23 cellular contexts compared by ENCODE assay signal in the genomic region with DNA sequence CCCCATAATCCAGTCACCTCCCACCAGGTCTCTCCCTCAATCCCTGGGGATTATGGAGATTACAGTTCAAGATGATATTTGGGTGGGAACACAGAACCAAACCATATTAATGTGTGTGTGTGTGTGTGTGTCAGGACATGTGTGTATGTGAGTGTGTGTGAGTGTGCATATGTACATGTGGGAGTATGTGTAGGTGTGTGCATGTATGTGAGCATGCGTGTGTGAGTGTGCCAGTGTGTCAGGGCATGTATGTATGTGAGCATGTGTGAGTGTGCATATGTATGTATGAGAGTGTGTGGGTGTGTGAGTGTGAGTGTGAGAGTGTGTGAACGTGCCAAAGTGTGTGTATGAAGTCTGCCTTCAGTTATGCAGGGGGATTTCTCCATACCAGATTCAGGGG. TPM values are rescaled to one million over a fixed set of nuclear protein-coding genes. Genes with fewer than 3 reads are reported as not detected.
"Had no signal": no experiment of that assay in that cellular context is flagged by ENCODE, and none has a peak within 500 bp of the region (broad histone marks: within the 10 kb centered on the region; RNA-seq: fewer than 3 reads in every experiment).

No MANE protein-coding gene starts in this region.

- H3K27me3 ChIP-seq: dorsolateral prefrontal cortex, neural progenitor cell, stomach, thyroid gland had no signal

- H2AFZ ChIP-seq: neural progenitor cell, parathyroid adenoma had no signal

- ATAC-seq: left ventricle myocardium superior; naive thymus-derived CD4-positive, alpha-beta T cell; sciatic nerve had no signal

- H3K36me3 ChIP-seq: neural progenitor cell, stomach, thyroid gland had no signal

- FAIRE-seq: colon, frontal cortex, keratinocyte had no signal

- H3K4me3 ChIP-seq: dorsolateral prefrontal cortex, lung, neural progenitor cell, smooth muscle cell, stomach, thyroid gland had no signal

- H3K9ac ChIP-seq: neural progenitor cell, parathyroid adenoma had no signal

- DNase-seq: dorsolateral prefrontal cortex; effector CD4-positive, alpha-beta T cell; hypothalamus; immature natural killer cell; left ventricle myocardium superior; midbrain; naive thymus-derived CD4-positive, alpha-beta T cell; stimulated activated CD4-positive, alpha-beta T cell treated with anti-CD3 and anti-CD28 coated beads, Interleukin-12 subunit alpha, Interleukin-12 subunit beta, amount 100 ng/mL, for 4 hours; stimulated activated CD4-positive, alpha-beta T cell treated with anti-CD3 and anti-CD28 coated beads, Interleukin-1b, Interleukin-23, amount 100 ng/mL, for 48 hours; stimulated activated CD4-positive, alpha-beta T cell treated with anti-CD3 and anti-CD28 coated beads, Interleukin-4, amount 100 ng/mL, for 1 hour; stimulated activated CD8-positive, alpha-beta memory T cell treated with anti-CD3 and anti-CD28 coated beads, Interleukin-4, amount 100 ng/mL, for 48 hours; stimulated activated naive CD4-positive, alpha-beta T cell treated with Interleukin-2 at 50 U/mL for 16 hours; stomach; thyroid gland; trophoblast cell had no signal

- H3K9me3 ChIP-seq: stomach, thyroid gland had no signal

- H3K79me2 ChIP-seq: parathyroid adenoma had no signal

- H3K4me2 ChIP-seq: neural progenitor cell, smooth muscle cell had no signal

- H3K27ac ChIP-seq: dorsolateral prefrontal cortex, neural progenitor cell, parathyroid adenoma, stomach, thyroid gland had no signal

RNA-seq across cellular contexts. Expression of a gene that starts 37.8 kb away (rescaled TPM):
- polyA plus RNA-seq: naive thymus-derived CD4-positive, alpha-beta T cell had no signal
